15 cellular contexts compared by ENCODE assay signal in the genomic region with DNA sequence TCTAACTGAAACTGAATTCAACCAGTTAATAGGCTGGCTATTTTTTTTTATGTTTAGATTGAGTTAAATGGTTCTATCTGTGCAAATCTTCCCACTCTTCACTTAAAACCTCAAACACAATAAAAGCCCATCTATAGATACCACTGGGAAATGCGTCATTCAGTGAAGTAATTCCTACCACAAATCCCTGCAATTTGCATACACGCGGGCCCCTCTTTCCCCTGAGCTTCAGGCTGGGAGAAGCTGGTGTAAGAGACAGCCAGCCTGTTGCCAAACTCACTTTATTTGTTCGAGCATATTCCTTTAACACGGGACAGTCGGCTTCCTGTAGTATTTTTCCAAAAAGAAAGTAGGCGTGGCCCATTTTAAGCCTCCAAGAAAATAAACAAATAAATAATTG. TPM values are rescaled to one million over a fixed set of nuclear protein-coding genes. Genes with fewer than 3 reads are reported as not detected.
DNase-seq lines count a peak whose midpoint lies in the region; ATAC-seq and TF ChIP-seq lines count a peak whose summit lies in the region.
"Had no signal": no experiment of that assay in that cellular context is flagged by ENCODE, and none has a peak within 500 bp of the region (broad histone marks: within the 10 kb centered on the region; RNA-seq: fewer than 3 reads in every experiment).

No MANE protein-coding gene starts in this region.

- no peaks in the 10 kb centered on the region for H3K9me3 ChIP-seq in MG63
- H3K9me3 ChIP-seq: esophagus squamous epithelium, sigmoid colon, upper lobe of right lung had no signal

- no peaks in the 10 kb centered on the region for H3K27me3 ChIP-seq in MG63
- H3K27me3 ChIP-seq: esophagus squamous epithelium, sigmoid colon, upper lobe of right lung had no signal

- intact Hi-C loops in activated CD8-positive, alpha-beta T cell treated with anti-CD3 and anti-CD28 coated beads for 36 hours (cut with micrococcal nuclease) = no loop called here
- intact Hi-C loops in activated T-helper 1 cell treated with anti-CD3 and anti-CD28 coated beads, Interleukin-12 subunit alpha, Interleukin-12 subunit beta, Interleukin-2, Interleukin-4 antibody, amounts not matched to agents 30 ng/mL and 10 ng/mL and 1 ng/mL, durations not matched to agents 14 hours and 24 hours and 36 hours (cut with micrococcal nuclease) = no loop called here
- intact Hi-C loops in sciatic nerve (cut with DNase I) = no loop called here

- H3K4me1 Mint-ChIP-seq in activated CD8-positive, alpha-beta T cell treated with anti-CD3 and anti-CD28 coated beads for 36 hours (ENCODE audit: low read depth) = peaks cover 14% of the 10 kb centered on the region
- H3K4me1 Mint-ChIP-seq in activated CD8-positive, alpha-beta T cell treated with anti-CD3 and anti-CD28 coated beads, Interleukin-2, amount 10 ng/mL, durations not matched to agents 7 days and 5 days (ENCODE audit: low read depth) = peaks cover 31% of the 10 kb centered on the region
- H3K4me1 Mint-ChIP-seq in activated T-helper 1 cell treated with anti-CD3 and anti-CD28 coated beads, Interleukin-12 subunit alpha, Interleukin-12 subunit beta, Interleukin-2, Interleukin-4 antibody, amounts not matched to agents 30 ng/mL and 10 ng/mL and 1 ng/mL, durations not matched to agents 14 hours and 24 hours and 36 hours (ENCODE audit: low read depth) = peaks cover 41% of the 10 kb centered on the region

- H3K4me3 Mint-ChIP-seq in activated CD8-positive, alpha-beta T cell treated with anti-CD3 and anti-CD28 coated beads for 36 hours = no peak overlapping the region
- H3K4me3 Mint-ChIP-seq in activated CD8-positive, alpha-beta T cell treated with anti-CD3 and anti-CD28 coated beads, Interleukin-2, amount 10 ng/mL, durations not matched to agents 7 days and 5 days = no peak overlapping the region
- H3K4me3 Mint-ChIP-seq in activated T-helper 1 cell treated with anti-CD3 and anti-CD28 coated beads, Interleukin-12 subunit alpha, Interleukin-12 subunit beta, Interleukin-2, Interleukin-4 antibody, amounts not matched to agents 30 ng/mL and 10 ng/mL and 1 ng/mL, durations not matched to agents 14 hours and 24 hours and 36 hours = peak overlapping the region; percentile 79
- H3K4me3 Mint-ChIP-seq: B cell had no signal

- CTCF ChIA-PET in activated CD8-positive, alpha-beta T cell treated with anti-CD3 and anti-CD28 coated beads for 36 hours (lab: Charles Lee) = interaction anchor here (1.4 kb wide), 1 partner anchor 42 kb away, joined by 3 read pairs; no protein-coding TSS in a partner anchor
- CTCF ChIA-PET in activated CD8-positive, alpha-beta T cell treated with anti-CD3 and anti-CD28 coated beads, Interleukin-2, amount 10 ng/mL, durations not matched to agents 7 days and 5 days (lab: Charles Lee) = no interaction called here

- POLR2A ChIA-PET in activated CD8-positive, alpha-beta T cell treated with anti-CD3 and anti-CD28 coated beads for 36 hours (lab: Charles Lee) = no interaction called here
- POLR2A ChIA-PET in activated CD8-positive, alpha-beta T cell treated with anti-CD3 and anti-CD28 coated beads, Interleukin-2, amount 10 ng/mL, durations not matched to agents 7 days and 5 days (lab: Charles Lee) = no interaction called here

- no peaks in the 10 kb centered on the region for H3K36me3 ChIP-seq in MG63
- H3K36me3 ChIP-seq: esophagus squamous epithelium, sigmoid colon, upper lobe of right lung had no signal

- no peaks in the 10 kb centered on the region for H3K36me3 Mint-ChIP-seq in activated CD8-positive, alpha-beta T cell treated with anti-CD3 and anti-CD28 coated beads for 36 hours (ENCODE audit: low read depth)
- H3K36me3 Mint-ChIP-seq in activated CD8-positive, alpha-beta T cell treated with anti-CD3 and anti-CD28 coated beads, Interleukin-2, amount 10 ng/mL, durations not matched to agents 7 days and 5 days (ENCODE audit: low read depth) = peaks cover 8% of the 10 kb centered on the region
- H3K36me3 Mint-ChIP-seq in activated T-helper 1 cell treated with anti-CD3 and anti-CD28 coated beads, Interleukin-12 subunit alpha, Interleukin-12 subunit beta, Interleukin-2, Interleukin-4 antibody, amounts not matched to agents 30 ng/mL and 10 ng/mL and 1 ng/mL, durations not matched to agents 14 hours and 24 hours and 36 hours (ENCODE audit: low read depth) = peaks cover 4% of the 10 kb centered on the region

- H3K27me3 Mint-ChIP-seq in activated CD8-positive, alpha-beta T cell treated with anti-CD3 and anti-CD28 coated beads for 36 hours = peaks cover 24% of the 10 kb centered on the region
- H3K27me3 Mint-ChIP-seq in activated CD8-positive, alpha-beta T cell treated with anti-CD3 and anti-CD28 coated beads, Interleukin-2, amount 10 ng/mL, durations not matched to agents 7 days and 5 days (ENCODE audit: low read depth) = peaks cover 11% of the 10 kb centered on the region
- no peaks in the 10 kb centered on the region for H3K27me3 Mint-ChIP-seq in activated T-helper 1 cell treated with anti-CD3 and anti-CD28 coated beads, Interleukin-12 subunit alpha, Interleukin-12 subunit beta, Interleukin-2, Interleukin-4 antibody, amounts not matched to agents 30 ng/mL and 10 ng/mL and 1 ng/mL, durations not matched to agents 14 hours and 24 hours and 36 hours (ENCODE audit: insufficient read depth)

- TF ChIP-seq CTCF in activated CD8-positive, alpha-beta T cell treated with anti-CD3 and anti-CD28 coated beads for 36 hours (IDR thresholded peaks at IDR 0.05) = no peak

- ATAC-seq in activated CD8-positive, alpha-beta T cell treated with anti-CD3 and anti-CD28 coated beads for 36 hours = no peak
- no peak for ATAC-seq in activated CD8-positive, alpha-beta T cell treated with anti-CD3 and anti-CD28 coated beads, Interleukin-2, amount 10 ng/mL, durations not matched to agents 7 days and 5 days
- ATAC-seq in sciatic nerve = peak; percentile 78
- no peak for ATAC-seq in HG03520 (IDR thresholded peaks at IDR 0.05; ENCODE audit: unreplicated experiment)
- no peak for ATAC-seq in HG03025 (IDR thresholded peaks at IDR 0.05; ENCODE audit: low FRiP score, unreplicated experiment)
- ATAC-seq: upper lobe of right lung had no signal

- peaks cover 6% of the 10 kb centered on the region for H3K9me3 Mint-ChIP-seq in activated CD8-positive, alpha-beta T cell treated with anti-CD3 and anti-CD28 coated beads for 36 hours
- peaks cover 17% of the 10 kb centered on the region for H3K9me3 Mint-ChIP-seq in activated CD8-positive, alpha-beta T cell treated with anti-CD3 and anti-CD28 coated beads, Interleukin-2, amount 10 ng/mL, durations not matched to agents 7 days and 5 days (ENCODE audit: insufficient read depth)
- H3K9me3 Mint-ChIP-seq in activated T-helper 1 cell treated with anti-CD3 and anti-CD28 coated beads, Interleukin-12 subunit alpha, Interleukin-12 subunit beta, Interleukin-2, Interleukin-4 antibody, amounts not matched to agents 30 ng/mL and 10 ng/mL and 1 ng/mL, durations not matched to agents 14 hours and 24 hours and 36 hours = peaks cover 4% of the 10 kb centered on the region

- H3K4me3 ChIP-seq in MG63 = peak overlapping the region; percentile 27
- H3K4me3 ChIP-seq: esophagus squamous epithelium, sigmoid colon, upper lobe of right lung had no signal

- no peak overlapping the region for H3K27ac Mint-ChIP-seq in activated CD8-positive, alpha-beta T cell treated with anti-CD3 and anti-CD28 coated beads for 36 hours
- no peak overlapping the region for H3K27ac Mint-ChIP-seq in activated CD8-positive, alpha-beta T cell treated with anti-CD3 and anti-CD28 coated beads, Interleukin-2, amount 10 ng/mL, durations not matched to agents 7 days and 5 days
- H3K27ac Mint-ChIP-seq in activated T-helper 1 cell treated with anti-CD3 and anti-CD28 coated beads, Interleukin-12 subunit alpha, Interleukin-12 subunit beta, Interleukin-2, Interleukin-4 antibody, amounts not matched to agents 30 ng/mL and 10 ng/mL and 1 ng/mL, durations not matched to agents 14 hours and 24 hours and 36 hours = peak overlapping the region; percentile 97
- H3K27ac Mint-ChIP-seq: B cell had no signal

- peak; percentile 35 for DNase-seq in activated CD8-positive, alpha-beta T cell treated with anti-CD3 and anti-CD28 coated beads for 36 hours
- no peak for DNase-seq in activated CD8-positive, alpha-beta T cell treated with anti-CD3 and anti-CD28 coated beads, Interleukin-2, amount 10 ng/mL, durations not matched to agents 7 days and 5 days
- DNase-seq in MG63 = peak; percentile 60
- DNase-seq in activated T-helper 1 cell treated with anti-CD3 and anti-CD28 coated beads, Interleukin-12 subunit alpha, Interleukin-12 subunit beta, Interleukin-2, Interleukin-4 antibody, amounts not matched to agents 30 ng/mL and 10 ng/mL and 1 ng/mL, durations not matched to agents 14 hours and 24 hours and 36 hours (ENCODE audit: low spot score) = no peak
- DNase-seq in sciatic nerve (ENCODE audit: low spot score) = no peak
- no peak for DNase-seq in RKO (ENCODE audit: low spot score)
- DNase-seq: activated gamma-delta T cell, esophagus squamous epithelium, GDM1, NCI-H2029, sigmoid colon, upper lobe of right lung had no signal

RNA-seq across cellular contexts. Expression of a gene that starts 26.0 kb away (rescaled TPM):
- total RNA-seq in activated CD8-positive, alpha-beta T cell treated with anti-CD3 and anti-CD28 coated beads for 36 hours = 10 to 100 TPM; 16.2 to 18.3 TPM
- 10 to 100 TPM; 26.2 to 26.9 TPM for total RNA-seq in activated CD8-positive, alpha-beta T cell treated with anti-CD3 and anti-CD28 coated beads, Interleukin-2, amount 10 ng/mL, durations not matched to agents 7 days and 5 days
- 2.6 and 10.1 TPM in 2 replicates for total RNA-seq in MG63 (2014; rRNA removed; shearing (Covaris generic); ENCODE audit: low replicate concordance)
- total RNA-seq in activated T-helper 1 cell treated with anti-CD3 and anti-CD28 coated beads, Interleukin-12 subunit alpha, Interleukin-12 subunit beta, Interleukin-2, Interleukin-4 antibody, amounts not matched to agents 30 ng/mL and 10 ng/mL and 1 ng/mL, durations not matched to agents 14 hours and 24 hours and 36 hours = 93.2 and 96.0 TPM in 2 replicates
- total RNA-seq in sciatic nerve = 32.3 TPM

Comparison
In these comparisons a context has a peak if more than half of its experiments do, and no peak if none do; other contexts are left out.
1. DNase-seq: peak in activated CD8-positive, alpha-beta T cell treated with anti-CD3 and anti-CD28 coated beads for 36 hours (single experiment) and MG63 (single experiment); none in activated CD8-positive, alpha-beta T cell treated with anti-CD3 and anti-CD28 coated beads, Interleukin-2, amount 10 ng/mL, durations not matched to agents 7 days and 5 days (single experiment), activated T-helper 1 cell treated with anti-CD3 and anti-CD28 coated beads, Interleukin-12 subunit alpha, Interleukin-12 subunit beta, Interleukin-2, Interleukin-4 antibody, amounts not matched to agents 30 ng/mL and 10 ng/mL and 1 ng/mL, durations not matched to agents 14 hours and 24 hours and 36 hours (single experiment), sciatic nerve (single experiment) and RKO (single experiment).